25 cellular contexts compared by ENCODE assay signal in the genomic region with DNA sequence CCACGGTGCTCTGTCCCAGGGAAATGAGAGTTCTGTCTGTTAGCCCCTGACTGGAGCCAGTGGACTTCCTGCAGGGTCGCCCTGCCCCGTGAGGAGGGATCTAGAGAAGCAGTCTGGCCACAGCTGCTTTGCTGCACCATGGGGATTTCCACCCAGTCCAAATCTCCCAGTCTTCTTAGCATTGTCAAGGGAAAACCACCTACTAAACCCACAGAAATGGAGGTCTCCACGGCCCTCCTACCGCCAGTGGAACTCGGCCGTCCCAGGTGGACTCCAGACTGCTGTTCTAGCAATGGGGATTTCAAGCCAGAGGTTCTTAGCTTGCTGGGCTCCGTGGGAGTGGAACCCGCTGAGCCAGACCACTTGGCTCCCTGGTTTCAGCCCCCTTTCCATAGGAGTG.
DNase-seq lines count a peak whose midpoint lies in the region; ATAC-seq, FAIRE-seq and TF ChIP-seq lines count a peak whose summit lies in the region.
"Had no signal": no experiment of that assay in that cellular context is flagged by ENCODE, and none has a peak within 500 bp of the region (broad histone marks: within the 10 kb centered on the region; RNA-seq: fewer than 3 reads in every experiment).

No MANE protein-coding gene starts in this region.

- H3K9me3 ChIP-seq in GM12878 (replicated peaks; ENCODE audit: control insufficient read depth, insufficient read depth, low read length): no peaks in the 10 kb centered on the region
- H3K9me3 ChIP-seq in body of pancreas: no peaks in the 10 kb centered on the region
- H3K9me3 ChIP-seq: A549; BE2C; BLaER1 treated with 17β-estradiol and CSF1 and Interleukin-3, amounts not matched to agents 10 nM and 100 nM; Caco-2 had no signal

- TF ChIP-seq POLR2A in GM12878 (IDR thresholded peaks at IDR 0.05; ENCODE audit: low read depth, low read length): no peak
- TF ChIP-seq POLR2A in body of pancreas (IDR thresholded peaks at IDR 0.05): no peak

- intact Hi-C loops in GM12878 (cut with micrococcal nuclease; ENCODE audit: unreplicated experiment) (no loop called here), posterior vena cava (cut with DNase I) (no loop called here), body of pancreas (cut with DNase I) (no loop called here)

- WGBS in GM12878 (ENCODE audit: insufficient coverage, insufficient replicate concordance, low lambda C conversion rate, missing lambda C conversion rate): 20% methylated on average over 9 of the region's 9 CpGs
- WGBS in body of pancreas, 2 donors: 67 to 100% methylated on average over 1 to 9 of the region's 9 CpGs

- CTCF ChIA-PET in GM12878 (lab: Yijun Ruan, JAX): interaction anchor here (1.2 kb wide), 1 partner anchor 9 kb away, joined by 3 read pairs; no protein-coding TSS in a partner anchor

- TF ChIP-seq CTCF in GM06990 (IDR thresholded peaks at IDR 0.05; ENCODE audit: insufficient read depth, low read length, poor library complexity, severe bottlenecking): no peak
- TF ChIP-seq CTCF in GM12878 (IDR thresholded peaks at IDR 0.05 in 2 of 3, conservative IDR thresholded peaks at IDR 0.05 in 1 of 3; ENCODE audit: control insufficient read depth in 2 of 3, extremely low read depth in 1 of 3, insufficient read depth in 1 of 3, low read depth in 3 of 3, low read length in 3 of 3): no peak
- no peak for TF ChIP-seq CTCF in GM10266 (IDR thresholded peaks at IDR 0.05; ENCODE audit: control insufficient read depth, insufficient read depth, low read depth, missing control alignments)
- no peak for TF ChIP-seq CTCF in body of pancreas (IDR thresholded peaks at IDR 0.05)

- DNase-seq in GM06990 (ENCODE audit: extremely low read depth, insufficient read length): peak; percentile 1
- no peak for DNase-seq in GM12878 (ENCODE audit: low read depth, low spot score)
- DNase-seq in posterior vena cava (ENCODE audit: low spot score): peak; percentile 60
- no peak for DNase-seq in GM10266 (ENCODE audit: extremely low spot score)
- no peak for DNase-seq in body of pancreas
- DNase-seq: 8988T; ACHN; AML-193; BE2C; Caco-2; CD4-positive, CD25-positive, alpha-beta regulatory T cell; CD8-positive, alpha-beta T cell; DMS79; EL; GDM1; H9 had no signal

- no peak overlapping the region for H2AFZ ChIP-seq in GM12878 (ENCODE audit: control insufficient read depth, low read depth, low read length)

- ATAC-seq in GM18868 (IDR thresholded peaks at IDR 0.05; ENCODE audit: unreplicated experiment): peak; percentile 59
- peak; percentile 48 for ATAC-seq in GM12878
- ATAC-seq in HG03280 (IDR thresholded peaks at IDR 0.05; ENCODE audit: unreplicated experiment): no peak
- no peak for ATAC-seq in body of pancreas
- no peak for ATAC-seq in GM19395 (IDR thresholded peaks at IDR 0.05; ENCODE audit: unreplicated experiment)
- ATAC-seq: A549; CD8-positive, alpha-beta T cell; GM23338; HCT116 had no signal

- H3K4me1 ChIP-seq in GM12878 (ENCODE audit: control insufficient read depth, insufficient read depth, low read length) (no peaks in the 10 kb centered on the region), body of pancreas (no peaks in the 10 kb centered on the region)
- H3K4me1 ChIP-seq: A549; BE2C; BLaER1 treated with 17β-estradiol and CSF1 and Interleukin-3, amounts not matched to agents 10 nM and 100 nM; Caco-2 had no signal

- no peaks in the 10 kb centered on the region for H4K20me1 ChIP-seq in GM12878 (ENCODE audit: control insufficient read depth, insufficient read depth)
- H4K20me1 ChIP-seq: BLaER1 treated with 17β-estradiol and CSF1 and Interleukin-3, amounts not matched to agents 10 nM and 100 nM had no signal

- no peak for FAIRE-seq in GM12878 (lab: Jason Lieb, UNC)
- FAIRE-seq: A549, GM12891, GM19239 had no signal

- H3K79me2 ChIP-seq in GM12878 (ENCODE audit: control insufficient read depth, insufficient read depth, low read length): no peaks in the 10 kb centered on the region

- H3K36me3 ChIP-seq in GM06990 (ENCODE audit: control insufficient read depth, insufficient read depth, low read length) (no peaks in the 10 kb centered on the region), GM12878 (ENCODE audit: control insufficient read depth in 2 of 2, insufficient read depth in 2 of 2, low read length in 1 of 2) (no peaks in the 10 kb centered on the region), body of pancreas (replicated peaks in 1 of 2; ENCODE audit: insufficient read depth in 1 of 2, low read depth in 2 of 2) (no peaks in the 10 kb centered on the region)
- H3K36me3 ChIP-seq: BE2C; BLaER1 treated with 17β-estradiol and CSF1 and Interleukin-3, amounts not matched to agents 10 nM and 100 nM had no signal

- in situ Hi-C loops in GM12878 (cut with MboI): no loop called here

- no TSS peak for BruUV-seq in GM12878 (replicated peaks; lab: Mats Ljungman, UMichigan)

- H3K27ac ChIP-seq in GM12878 (ENCODE audit: control insufficient read depth, insufficient read depth) (no peak overlapping the region), body of pancreas (no peak overlapping the region)
- H3K27ac ChIP-seq: A549; BLaER1 treated with 17β-estradiol and CSF1 and Interleukin-3, amounts not matched to agents 10 nM and 100 nM had no signal

- POLR2A ChIA-PET in GM12878 (lab: Charles Lee): no interaction called here

- H3K4me3 ChIP-seq in GM06990 (replicated peaks; ENCODE audit: low read depth, low read length): no peak overlapping the region
- H3K4me3 ChIP-seq in GM12878: no peak overlapping the region
- no peak overlapping the region for H3K4me3 ChIP-seq in body of pancreas
- H3K4me3 ChIP-seq: A549; BLaER1 treated with 17β-estradiol and CSF1 and Interleukin-3, amounts not matched to agents 10 nM and 100 nM; GM23338 had no signal

- no peak for TF ChIP-seq EP300 in GM12878 (IDR thresholded peaks at IDR 0.05; ENCODE audit: borderline replicate concordance in 1 of 2, control insufficient read depth in 1 of 2, low read depth in 2 of 2, low read length in 2 of 2)

- RAD21 ChIA-PET in GM12878 (lab: Charles Lee; ENCODE audit: unreplicated experiment): no interaction called here

- no peaks in the 10 kb centered on the region for H3K27me3 ChIP-seq in GM06990 (replicated peaks; ENCODE audit: control insufficient read depth, insufficient read depth, low read length)
- no peaks in the 10 kb centered on the region for H3K27me3 ChIP-seq in GM12878 (replicated peaks in 1 of 2; ENCODE audit: control insufficient read depth in 2 of 2, insufficient read depth in 2 of 2, low read length in 1 of 2)
- no peaks in the 10 kb centered on the region for H3K27me3 ChIP-seq in body of pancreas
- H3K27me3 ChIP-seq: BE2C; BLaER1 treated with 17β-estradiol and CSF1 and Interleukin-3, amounts not matched to agents 10 nM and 100 nM had no signal

- H3K4me2 ChIP-seq in GM12878 (ENCODE audit: control insufficient read depth, insufficient read depth): no peak overlapping the region
- H3K4me2 ChIP-seq: A549; BLaER1 treated with 17β-estradiol and CSF1 and Interleukin-3, amounts not matched to agents 10 nM and 100 nM; GM23338 had no signal

- TF ChIP-seq RAD21 in GM12878 (IDR thresholded peaks at IDR 0.05; ENCODE audit: insufficient read depth, low read depth, low read length): no peak

- SMC1A ChIA-PET in GM12878 (lab: Charles Lee; ENCODE audit: uncharacterized antibody, unreplicated experiment): interaction anchor here (1.3 kb wide), 1 partner anchor 34 kb away, joined by 3 read pairs; no protein-coding TSS in a partner anchor

- H3K9ac ChIP-seq in GM12878 (ENCODE audit: control insufficient read depth, insufficient read depth, low read length): no peak overlapping the region
- H3K9ac ChIP-seq: BLaER1 treated with 17β-estradiol and CSF1 and Interleukin-3, amounts not matched to agents 10 nM and 100 nM had no signal

TF ChIP-seq in GM12878, 131 proteins besides CTCF, POLR2A, EP300 and RAD21 (continues in another document):
- TF ChIP-seq NFYA (IDR thresholded peaks at IDR 0.05; ENCODE audit: borderline replicate concordance, low read depth, low read length) (no peak), MYB (IDR thresholded peaks at IDR 0.05; ENCODE audit: borderline replicate concordance, low read depth, low read length) (no peak), SIN3A (IDR thresholded peaks at IDR 0.05; ENCODE audit: low read depth, low read length) (no peak), NR2C2 (IDR thresholded peaks at IDR 0.05; ENCODE audit: borderline replicate concordance, control insufficient read depth, insufficient read length, low read depth) (no peak), NRF1 (conservative IDR thresholded peaks at IDR 0.05; ENCODE audit: low read depth, low read length) (no peak), SRF (IDR thresholded peaks at IDR 0.05; ENCODE audit: low read depth in 2 of 2, low read length in 2 of 2) (no peak), ZZZ3 (IDR thresholded peaks at IDR 0.05; ENCODE audit: control insufficient read depth, insufficient read length, low read depth) (no peak)

Comparison
In these comparisons a context has a peak if more than half of its experiments do, and no peak if none do; other contexts are left out.
1. DNase-seq: peak in GM06990 (single experiment) and posterior vena cava (single experiment); none in GM12878 (single experiment), GM10266 (single experiment) and body of pancreas (0 of 4).
2. ATAC-seq: peak in GM18868 (single experiment) and GM12878 (single experiment); none in HG03280 (single experiment), body of pancreas (single experiment) and GM19395 (single experiment).